Comparison of ENCODE assay signal across 8 cellular contexts in the genomic region with DNA sequence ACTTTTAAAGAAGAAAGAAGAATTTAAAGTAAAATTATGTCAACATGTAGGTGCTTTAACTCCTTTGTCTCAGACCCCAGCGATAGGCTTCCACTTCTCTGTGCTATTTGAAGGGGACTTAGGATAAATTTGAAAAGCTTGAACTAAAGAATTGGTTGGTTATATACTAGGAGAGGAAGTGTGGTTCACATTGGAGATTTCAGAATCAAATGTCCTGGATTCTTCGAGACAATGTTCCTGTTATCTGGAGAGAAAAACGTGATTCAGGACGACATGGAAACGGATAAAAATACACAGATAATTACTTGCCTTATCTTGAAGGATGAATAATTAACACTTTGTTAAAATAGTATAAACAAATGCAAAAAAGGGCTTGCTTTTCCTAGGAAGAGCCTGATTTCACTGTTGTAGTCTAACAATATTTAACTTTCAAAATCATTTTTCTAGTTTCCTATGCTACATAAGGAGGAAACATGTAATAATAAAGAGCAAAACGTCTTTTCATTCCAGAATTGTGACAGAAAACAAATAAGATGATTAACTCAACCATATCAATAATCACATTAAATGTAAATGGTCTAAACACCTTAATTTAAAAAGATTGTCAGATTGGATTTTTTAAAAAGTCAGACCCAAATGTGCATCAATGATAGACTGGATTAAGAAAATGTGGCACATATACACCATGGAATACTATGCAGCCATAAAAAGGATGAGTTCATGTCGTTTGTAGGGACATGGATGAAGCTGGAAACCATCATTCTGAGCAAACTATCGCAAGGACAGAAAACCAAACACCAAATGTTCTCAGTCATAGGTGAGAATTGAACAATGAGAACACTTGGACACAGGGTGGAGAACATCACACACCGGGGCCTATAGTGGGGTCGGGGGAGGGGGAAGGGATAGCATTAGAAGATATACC. TPM values are rescaled to one million over a fixed set of nuclear protein-coding genes. Genes with fewer than 3 reads are reported as not detected.
DNase-seq lines count a peak whose midpoint lies in the region; ATAC-seq, FAIRE-seq and TF ChIP-seq lines count a peak whose summit lies in the region.

No MANE protein-coding gene starts in this region.

- TF ChIP-seq CTCF in kidney epithelial cell (IDR thresholded peaks at IDR 0.05; ENCODE audit: insufficient read depth, low read length, poor library complexity, severe bottlenecking) (no peak), thoracic aorta (IDR thresholded peaks at IDR 0.05) (no peak)

- no peaks in the 10 kb centered on the region for H3K36me3 ChIP-seq in kidney epithelial cell (ENCODE audit: control insufficient read depth, insufficient read depth, low read length)
- no peaks in the 10 kb centered on the region for H3K36me3 ChIP-seq in thoracic aorta

- peaks cover 21% of the 10 kb centered on the region for H3K36me3 Mint-ChIP-seq in activated CD4-positive, alpha-beta T cell treated with anti-CD3 and anti-CD28 coated beads, Interleukin-2, amount 10 ng/mL, durations not matched to agents 7 days and 5 days (ENCODE audit: low read depth)
- peaks cover 13% of the 10 kb centered on the region for H3K36me3 Mint-ChIP-seq in activated naive CD8-positive, alpha-beta T cell treated with anti-CD3 and anti-CD28 coated beads, Interleukin-2, amount 50 U/mL, for 24 hours (ENCODE audit: low read depth)

- no peak for FAIRE-seq in GM19239 (lab: Jason Lieb, UNC)

- no peak for ATAC-seq in activated naive CD8-positive, alpha-beta T cell treated with anti-CD3 and anti-CD28 coated beads, Interleukin-2, amount 50 U/mL, for 24 hours
- ATAC-seq in thoracic aorta (ENCODE audit: insufficient number of reproducible peaks, low FRiP score, low read depth), result no peak
- no peak for ATAC-seq in HG02852 (IDR thresholded peaks at IDR 0.05; ENCODE audit: unreplicated experiment)
- no peak for ATAC-seq in HG02870 (IDR thresholded peaks at IDR 0.05; ENCODE audit: unreplicated experiment)

- H3K4me3 ChIP-seq in kidney epithelial cell (ENCODE audit: low read depth, low read length) (peak overlapping the region; percentile 73), thoracic aorta (peak overlapping the region; percentile 82)

- no peak for DNase-seq in activated CD4-positive, alpha-beta T cell treated with anti-CD3 and anti-CD28 coated beads, Interleukin-2, amount 10 ng/mL, durations not matched to agents 7 days and 5 days
- DNase-seq in activated CD4-positive, alpha-beta T cell treated with anti-CD3 and anti-CD28 coated beads for 1 hour, result no peak
- no peak for DNase-seq in activated naive CD8-positive, alpha-beta T cell treated with anti-CD3 and anti-CD28 coated beads, Interleukin-2, amount 50 U/mL, for 24 hours
- DNase-seq in kidney epithelial cell (ENCODE audit: low read depth), result no peak
- no peak for DNase-seq in thoracic aorta (ENCODE audit: low spot score)
- DNase-seq in GM19239 (ENCODE audit: insufficient read length, low spot score), result no peak

- CTCF ChIA-PET in activated CD4-positive, alpha-beta T cell treated with anti-CD3 and anti-CD28 coated beads, Interleukin-2, amount 10 ng/mL, durations not matched to agents 7 days and 5 days (lab: Charles Lee), result interaction anchor here (1.1 kb wide), 1 partner anchor 120 kb away, joined by 3 read pairs; a partner anchor contains a TSS

- peaks cover 3 to 13% of the 10 kb centered on the region in 2 donors for H3K4me1 ChIP-seq in thoracic aorta (ENCODE audit: control insufficient read depth in 1 of 2, low read depth in 2 of 2)

- peaks cover 7% of the 10 kb centered on the region for H3K27me3 Mint-ChIP-seq in activated CD4-positive, alpha-beta T cell treated with anti-CD3 and anti-CD28 coated beads, Interleukin-2, amount 10 ng/mL, durations not matched to agents 7 days and 5 days
- peaks cover 3% of the 10 kb centered on the region for H3K27me3 Mint-ChIP-seq in activated naive CD8-positive, alpha-beta T cell treated with anti-CD3 and anti-CD28 coated beads, Interleukin-2, amount 50 U/mL, for 24 hours

- peak overlapping the region; percentile 98 for H3K4me3 Mint-ChIP-seq in activated CD4-positive, alpha-beta T cell treated with anti-CD3 and anti-CD28 coated beads, Interleukin-2, amount 10 ng/mL, durations not matched to agents 7 days and 5 days
- H3K4me3 Mint-ChIP-seq in activated naive CD8-positive, alpha-beta T cell treated with anti-CD3 and anti-CD28 coated beads, Interleukin-2, amount 50 U/mL, for 24 hours, result peak overlapping the region; percentile 96

- no peaks in the 10 kb centered on the region for H3K27me3 ChIP-seq in kidney epithelial cell (ENCODE audit: control insufficient read depth, insufficient read depth, low read length)
- no peaks in the 10 kb centered on the region for H3K27me3 ChIP-seq in thoracic aorta (replicated peaks; ENCODE audit: insufficient read depth)

- H3K9me3 Mint-ChIP-seq in activated CD4-positive, alpha-beta T cell treated with anti-CD3 and anti-CD28 coated beads, Interleukin-2, amount 10 ng/mL, durations not matched to agents 7 days and 5 days, result peaks cover 13% of the 10 kb centered on the region
- H3K9me3 Mint-ChIP-seq in activated naive CD8-positive, alpha-beta T cell treated with anti-CD3 and anti-CD28 coated beads, Interleukin-2, amount 50 U/mL, for 24 hours, result peaks cover 4% of the 10 kb centered on the region

- POLR2A ChIA-PET in activated CD4-positive, alpha-beta T cell treated with anti-CD3 and anti-CD28 coated beads, Interleukin-2, amount 10 ng/mL, durations not matched to agents 7 days and 5 days (lab: Charles Lee), result interaction anchor here (0.7 kb wide), 1 partner anchor 36 kb away, joined by 3 read pairs; no protein-coding TSS in a partner anchor

- no peaks in the 10 kb centered on the region for H3K9me3 ChIP-seq in thoracic aorta

- H3K27ac Mint-ChIP-seq in activated CD4-positive, alpha-beta T cell treated with anti-CD3 and anti-CD28 coated beads, Interleukin-2, amount 10 ng/mL, durations not matched to agents 7 days and 5 days, result peak overlapping the region; percentile 99
- H3K27ac Mint-ChIP-seq in activated naive CD8-positive, alpha-beta T cell treated with anti-CD3 and anti-CD28 coated beads, Interleukin-2, amount 50 U/mL, for 24 hours, result peak overlapping the region; percentile 91

- peaks cover 36% of the 10 kb centered on the region for H3K4me1 Mint-ChIP-seq in activated CD4-positive, alpha-beta T cell treated with anti-CD3 and anti-CD28 coated beads, Interleukin-2, amount 10 ng/mL, durations not matched to agents 7 days and 5 days
- H3K4me1 Mint-ChIP-seq in activated naive CD8-positive, alpha-beta T cell treated with anti-CD3 and anti-CD28 coated beads, Interleukin-2, amount 50 U/mL, for 24 hours, result peaks cover 36% of the 10 kb centered on the region

- peak overlapping the region; percentile 85 to 87 for H3K27ac ChIP-seq in thoracic aorta

RNA-seq across cellular contexts. Expression of a gene that starts 0.7 kb away (rescaled TPM):
- total RNA-seq in activated CD4-positive, alpha-beta T cell treated with anti-CD3 and anti-CD28 coated beads, Interleukin-2, amount 10 ng/mL, durations not matched to agents 7 days and 5 days, result 10 to 100 TPM; 24.1 to 24.5 TPM
- 11.2 and 18.6 TPM in 2 replicates for total RNA-seq in kidney epithelial cell
- 10 to 100 TPM in 1 of 2 donors, 1 to 10 TPM in 1; 8.9 to 17.7 TPM for total RNA-seq in thoracic aorta

RNA-seq across cellular contexts. Expression of a gene that starts 35.4 kb away (rescaled TPM):
- total RNA-seq in activated CD4-positive, alpha-beta T cell treated with anti-CD3 and anti-CD28 coated beads, Interleukin-2, amount 10 ng/mL, durations not matched to agents 7 days and 5 days, result 10 to 100 TPM; 28.3 to 30.5 TPM
- 4.1 and 12.4 TPM in 2 replicates for total RNA-seq in kidney epithelial cell
- 10 to 100 TPM; 21.2 to 25.3 TPM for total RNA-seq in thoracic aorta
